ENCODE assay signal across 13 cellular contexts in genomic region chr1:1123581-1124507, GRCh38. TPM values are rescaled to one million over a fixed set of nuclear protein-coding genes. Genes with fewer than 3 reads are reported as not detected.
A peak's percentile ranks its signal among the peaks of the same experiment; 100 is the strongest.
DNase-seq lines count a peak whose midpoint lies in the region; ATAC-seq, FAIRE-seq and TF ChIP-seq lines count a peak whose summit lies in the region.
"Had no signal": no experiment of that assay in that cellular context is flagged by ENCODE, and none has a peak within 500 bp of the region (broad histone marks: within the 10 kb centered on the region; RNA-seq: fewer than 3 reads in every experiment).

No MANE protein-coding gene starts in this region.

- TF ChIP-seq RAD21 in H1 (IDR thresholded peaks at IDR 0.05 in 1 of 2, conservative IDR thresholded peaks at IDR 0.05 in 1 of 2; ENCODE audit: low read depth in 2 of 2, low read length in 2 of 2) = no peak

- TF ChIP-seq POLR2A in H1 (IDR thresholded peaks at IDR 0.05; ENCODE audit: control extremely low read depth in 1 of 2, low read depth in 2 of 2, low read length in 2 of 2) = no peak

- POLR2A ChIA-PET in activated CD4-positive, alpha-beta T cell treated with anti-CD3 and anti-CD28 coated beads for 36 hours (lab: Charles Lee) = no interaction called here
- POLR2A ChIA-PET in H1 (lab: Charles Lee; ENCODE audit: partially characterized antibody) = interaction anchor here (0.7 to 1.2 kb wide), 3 partner anchors 18 to 103 kb away, joined by 3 read pairs; no protein-coding TSS in a partner anchor

- peak overlapping the region; percentile 10; the same call in 1 of the 2 replicates for H2BK12ac ChIP-seq in H1 (ENCODE audit: low read depth, low read length)
- H2BK12ac ChIP-seq in neuronal stem cell (ENCODE audit: low read length) = peak overlapping the region; percentile 89

- H3K23ac ChIP-seq in H1 (ENCODE audit: insufficient read length) (no peak overlapping the region), neuronal stem cell (ENCODE audit: low read depth, low read length, poor library complexity) (peak overlapping the region; percentile 44)

- H3K27ac Mint-ChIP-seq in activated CD4-positive, alpha-beta T cell treated with anti-CD3 and anti-CD28 coated beads for 36 hours = peak overlapping the region; percentile 19
- H3K27ac Mint-ChIP-seq: activated naive CD8-positive, alpha-beta T cell treated with anti-CD3 and anti-CD28 coated beads, Interleukin-2, amount 10 ng/mL, durations not matched to agents 7 days and 5 days had no signal

- H3K23me2 ChIP-seq in H1 (ENCODE audit: low read depth, low read length) = no peaks in the 10 kb centered on the region

- peaks cover 8% of the 10 kb centered on the region for H3K9me3 Mint-ChIP-seq in activated CD4-positive, alpha-beta T cell treated with anti-CD3 and anti-CD28 coated beads for 36 hours (ENCODE audit: low read depth)
- H3K9me3 Mint-ChIP-seq: activated naive CD8-positive, alpha-beta T cell treated with anti-CD3 and anti-CD28 coated beads, Interleukin-2, amount 10 ng/mL, durations not matched to agents 7 days and 5 days had no signal

- H2BK120ac ChIP-seq in H1 (replicated peaks; ENCODE audit: low read depth, low read length) (no peak overlapping the region), neuronal stem cell (ENCODE audit: low read depth, low read length) (no peak overlapping the region)

- H3K4me1 ChIP-seq in H1 (replicated peaks in 1 of 4; ENCODE audit: control insufficient read depth in 3 of 4, insufficient read depth in 4 of 4, low read length in 3 of 4) (peaks cover 0 to 3% (median 2%) of the 10 kb centered on the region in 4 experiments; a peak in 4 of 7 replicates), neuronal stem cell (ENCODE audit: control insufficient read depth in 2 of 2, insufficient read depth in 1 of 2, low read depth in 1 of 2, low read length in 2 of 2) (no peaks in the 10 kb centered on the region)

- no peak for ATAC-seq in activated CD4-positive, alpha-beta T cell treated with anti-CD3 and anti-CD28 coated beads for 36 hours

- H3K36me3 Mint-ChIP-seq in activated CD4-positive, alpha-beta T cell treated with anti-CD3 and anti-CD28 coated beads for 36 hours (ENCODE audit: low read depth) = no peaks in the 10 kb centered on the region
- H3K36me3 Mint-ChIP-seq: activated naive CD8-positive, alpha-beta T cell treated with anti-CD3 and anti-CD28 coated beads, Interleukin-2, amount 10 ng/mL, durations not matched to agents 7 days and 5 days had no signal

- peak; percentile 44 for DNase-seq in activated CD4-positive, alpha-beta T cell treated with anti-CD3 and anti-CD28 coated beads for 36 hours
- no peak for DNase-seq in activated CD4-positive, alpha-beta T cell treated with anti-CD3 and anti-CD28 coated beads, Interleukin-2, amount 50 U/mL, for 1 hour
- DNase-seq in NAMALWA (ENCODE audit: low spot score) = peak; percentile 64
- DNase-seq in H1 (ENCODE audit: low read depth in 1 of 2, low spot score in 2 of 2) = no peak
- DNase-seq in neuronal stem cell (ENCODE audit: low spot score) = no peak
- DNase-seq in ACHN = no peak
- DNase-seq in GF-D8 (lab: John Stamatoyannopoulos, UW) = no peak
- no peak for DNase-seq in cerebellum (ENCODE audit: low spot score)
- DNase-seq: activated naive CD8-positive, alpha-beta T cell treated with anti-CD3 and anti-CD28 coated beads, Interleukin-2, amount 10 ng/mL, durations not matched to agents 7 days and 5 days; NCI-H1048; NCI-H774 had no signal

- H3K18ac ChIP-seq in H1 (ENCODE audit: extremely low read depth, low read length) = no peak overlapping the region
- peak overlapping the region; percentile 62 for H3K18ac ChIP-seq in neuronal stem cell (ENCODE audit: low read length)

- no peak overlapping the region for H4K5ac ChIP-seq in H1 (ENCODE audit: insufficient read length, low read depth, low read length)

- no peak overlapping the region for H2BK20ac ChIP-seq in H1 (ENCODE audit: low read length)

- H2BK15ac ChIP-seq in H1 (ENCODE audit: low read length) = no peak overlapping the region; the same call in 1 of the 2 replicates
- H2BK15ac ChIP-seq in neuronal stem cell (ENCODE audit: low read length) = no peak overlapping the region

- H3K36me3 ChIP-seq in H1 (ENCODE audit: control insufficient read depth in 2 of 4, insufficient read depth in 4 of 4, low read length in 3 of 4) (no peaks in the 10 kb centered on the region), neuronal stem cell (replicated peaks in 1 of 2; ENCODE audit: control insufficient read depth in 2 of 2, insufficient read depth in 2 of 2, low read length in 2 of 2) (peaks cover 0 to 4% of the 10 kb centered on the region in 2 donors)
- H3K36me3 ChIP-seq: left lung had no signal

- H3K27ac ChIP-seq in H1 (ENCODE audit: low read depth, low read length) (no peak overlapping the region), neuronal stem cell (replicated peaks; ENCODE audit: low read length) (no peak overlapping the region)
- H3K27ac ChIP-seq: left lung had no signal

- no peak for FAIRE-seq in H1 (lab: Jason Lieb, UNC)

- H4K8ac ChIP-seq in H1 (ENCODE audit: extremely low read depth, insufficient read depth, low read length) (no peak overlapping the region), neuronal stem cell (ENCODE audit: low read depth, low read length) (no peak overlapping the region)

- TF ChIP-seq EP300 in H1 (IDR thresholded peaks at IDR 0.05; ENCODE audit: borderline replicate concordance in 1 of 2, low read depth in 2 of 2, low read length in 2 of 2) = no peak

- WGBS in H1 (ENCODE audit: extremely low coverage in 1 of 2, insufficient coverage in 1 of 2, insufficient read length in 1 of 2, insufficient replicate concordance in 2 of 2, low coverage in 1 of 2, low lambda C conversion rate in 2 of 2, missing lambda C conversion rate in 1 of 2), 2 experiments = 90% methylated on average over 23 of the region's 23 CpGs; no CpG with 5 or more reads in 1 of the 2 experiments
- WGBS in neuronal stem cell (ENCODE audit: extremely low coverage in 2 of 2, insufficient read length in 2 of 2, insufficient replicate concordance in 1 of 2), 2 donors = no CpG with 5 or more reads among the region's 23 CpGs

- H3K4me2 ChIP-seq in H1 (ENCODE audit: insufficient read depth in 1 of 2, low read depth in 2 of 2, low read length in 2 of 2) (no peak overlapping the region), neuronal stem cell (ENCODE audit: insufficient read depth, low read length, poor library complexity, severe bottlenecking) (no peak overlapping the region)

- H3K56ac ChIP-seq in H1 (replicated peaks; ENCODE audit: insufficient read length, low read depth, low read length) = no peak overlapping the region

- H3K79me2 ChIP-seq in H1 (ENCODE audit: control insufficient read depth in 1 of 2, insufficient read depth in 2 of 2, low read length in 2 of 2) = no peaks in the 10 kb centered on the region

- TF ChIP-seq CTCF in H1 (IDR thresholded peaks at IDR 0.05; ENCODE audit: control extremely low read depth in 1 of 3, insufficient read depth in 1 of 3, low read depth in 1 of 3, low read length in 3 of 3) = no peak

- peaks cover 3% of the 10 kb centered on the region for H3K27me3 Mint-ChIP-seq in activated CD4-positive, alpha-beta T cell treated with anti-CD3 and anti-CD28 coated beads for 36 hours
- H3K27me3 Mint-ChIP-seq: activated naive CD8-positive, alpha-beta T cell treated with anti-CD3 and anti-CD28 coated beads, Interleukin-2, amount 10 ng/mL, durations not matched to agents 7 days and 5 days had no signal

- H3K4me1 Mint-ChIP-seq in activated CD4-positive, alpha-beta T cell treated with anti-CD3 and anti-CD28 coated beads for 36 hours = no peaks in the 10 kb centered on the region

- H4K91ac ChIP-seq in H1 (replicated peaks; ENCODE audit: insufficient read length, low read length) = no peak overlapping the region
- no peak overlapping the region for H4K91ac ChIP-seq in neuronal stem cell (ENCODE audit: low read depth, low read length, poor library complexity)

- in situ Hi-C loops in ACHN (cut with HindIII; ENCODE audit: low pct_ligation_motif_present, low pct_unique_long_range_greater_than_20kb, low sequenced_read_pairs) = no loop called here

- H2AK5ac ChIP-seq in H1 (ENCODE audit: low read depth, low read length) (no peak overlapping the region; the same call in 1 of the 2 replicates), neuronal stem cell (ENCODE audit: low read depth, low read length) (peak overlapping the region; percentile 45)

- H2BK5ac ChIP-seq in H1 (ENCODE audit: low read depth, low read length) (no peak overlapping the region), neuronal stem cell (ENCODE audit: low read length) (peak overlapping the region; percentile 77)

- CTCF ChIA-PET in activated CD4-positive, alpha-beta T cell treated with anti-CD3 and anti-CD28 coated beads for 36 hours (lab: Charles Lee) = interaction anchor here (0.6 to 1.7 kb wide), 5 partner anchors 64 to 182 kb away, joined by 3 to 8 read pairs (median 3); no protein-coding TSS in a partner anchor
- CTCF ChIA-PET in H1 (lab: Charles Lee; ENCODE audit: partially characterized antibody) = interaction anchor here (0.6 to 3.6 kb wide), 26 partner anchors 9 to 171 kb away, joined by 3 to 25 read pairs (median 4); partner anchors contain the start of gene C1QTNF12

- H3K79me1 ChIP-seq in H1 (ENCODE audit: low read depth, low read length) (no peaks in the 10 kb centered on the region), neuronal stem cell (ENCODE audit: low read depth, low read length) (no peaks in the 10 kb centered on the region)

- H4K20me1 ChIP-seq in H1 (replicated peaks in 1 of 2; ENCODE audit: control insufficient read depth in 1 of 2, insufficient read depth in 2 of 2, low read length in 2 of 2) = peaks cover 0 to 3% of the 10 kb centered on the region in 2 experiments

- H3K9me3 ChIP-seq in H1 (ENCODE audit: insufficient read depth in 2 of 2, low read depth in 1 of 2, low read length in 1 of 2) (peaks cover 0 to 8% of the 10 kb centered on the region in 2 experiments; a peak in 1 of 4 replicates), neuronal stem cell (replicated peaks in 1 of 2; ENCODE audit: control insufficient read depth in 2 of 2, insufficient read depth in 1 of 2, low read depth in 1 of 2, low read length in 2 of 2) (peaks cover 0 to 10% of the 10 kb centered on the region in 2 donors)
- H3K9me3 ChIP-seq: left lung had no signal

- H3K4me3 Mint-ChIP-seq in activated CD4-positive, alpha-beta T cell treated with anti-CD3 and anti-CD28 coated beads for 36 hours = no peak overlapping the region
- H3K4me3 Mint-ChIP-seq: activated naive CD8-positive, alpha-beta T cell treated with anti-CD3 and anti-CD28 coated beads, Interleukin-2, amount 10 ng/mL, durations not matched to agents 7 days and 5 days had no signal

- intact Hi-C loops in activated CD4-positive, alpha-beta T cell treated with anti-CD3 and anti-CD28 coated beads for 36 hours (cut with DNase I, micrococcal nuclease) = loop anchor here in 1 of 2 experiments (2.0 to 5.0 kb wide), 4 partner anchors 91 to 168 kb away; partner anchors contain the start of gene TNFRSF4

- H3K14ac ChIP-seq in H1 (ENCODE audit: insufficient read length) = no peak overlapping the region
- H3K14ac ChIP-seq in neuronal stem cell (ENCODE audit: low read length) = peak overlapping the region; percentile 22

- peaks cover 0 to under 1% (median 0%) of the 10 kb centered on the region in 4 experiments; a peak in 3 of 7 replicates for H3K27me3 ChIP-seq in H1 (replicated peaks in 1 of 4; ENCODE audit: control insufficient read depth in 3 of 4, extremely low read depth in 1 of 4, insufficient read depth in 3 of 4, low read length in 3 of 4)
- H3K27me3 ChIP-seq in neuronal stem cell (ENCODE audit: control insufficient read depth in 3 of 3, insufficient read depth in 3 of 3, low read depth in 1 of 3, low read length in 3 of 3) = peaks cover 0 to 21% (median 11%) of the 10 kb centered on the region in 3 experiments

- peak overlapping the region; percentile 69 for H3K4ac ChIP-seq in H1 (replicated peaks; ENCODE audit: insufficient read length, low read depth, low read length)
- no peak overlapping the region for H3K4ac ChIP-seq in neuronal stem cell (ENCODE audit: low read length)

- H3K4me3 ChIP-seq in H1 (ENCODE audit: extremely low read depth in 1 of 4, insufficient read depth in 2 of 4, low read depth in 3 of 4, low read length in 4 of 4) (no peak overlapping the region), neuronal stem cell (ENCODE audit: low read length in 2 of 2) (peak overlapping the region in 1 of 2 donors; percentile 65)
- H3K4me3 ChIP-seq: left lung had no signal

- peak overlapping the region in 2 of 4 experiments; percentile 13 to 34; a peak in 1 of 7 replicates for H3K9ac ChIP-seq in H1 (replicated peaks in 1 of 4; ENCODE audit: extremely low read depth in 1 of 4, low read depth in 3 of 4, low read length in 3 of 4)
- peak overlapping the region; percentile 45 for H3K9ac ChIP-seq in neuronal stem cell (ENCODE audit: low read depth, low read length, poor library complexity)

- H2AFZ ChIP-seq in H1 (ENCODE audit: low read length) = no peak overlapping the region
- H2AFZ ChIP-seq in neuronal stem cell (ENCODE audit: low read length) = no peak overlapping the region

RNA-seq across cellular contexts. Expression of gene C1orf159, which starts 8.0 kb away (rescaled TPM):
- 10 to 100 TPM; 11.3 to 13.5 TPM for total RNA-seq in activated CD4-positive, alpha-beta T cell treated with anti-CD3 and anti-CD28 coated beads for 36 hours
- total RNA-seq in H1 (2021; fragmentation: NEBNext Ultra II Directional; extraction: Animal tissue kit (Norgen Biotek cat#: 25700)) = 10.9 and 12.4 TPM in 2 replicates
- polyA plus RNA-seq in H1 (2011; rRNA removed) = 10.0 and 15.7 TPM in 2 replicates
- polyA plus RNA-seq in H1 (2011; cell fraction: cytosol; rRNA removed) = 11.1 TPM
- polyA plus RNA-seq in H1 (2011; cell fraction: nucleus; rRNA removed) = 45.2 TPM
- 6.7 to 11.8 TPM (median 10.8 TPM) in 4 replicates for polyA plus RNA-seq in H1 (2012, experiment 1 of 2)
- polyA plus RNA-seq in H1 (2012, experiment 2 of 2) = 9.1 TPM
- polyA plus RNA-seq in H1 (2013, experiment 1 of 2) = 8.9 TPM
- polyA plus RNA-seq in H1 (2013, experiment 2 of 2) = 8.4 TPM
- polyA minus RNA-seq in H1 (2011; rRNA and poly(A)+ RNA removed) = 2.8 and 4.3 TPM in 2 replicates
- polyA minus RNA-seq in H1 (2011; cell fraction: cytosol; rRNA and poly(A)+ RNA removed) = 5.1 TPM
- 14.2 TPM for polyA minus RNA-seq in H1 (2011; cell fraction: nucleus; rRNA and poly(A)+ RNA removed)
- 12.3 TPM for polyA plus RNA-seq in neuronal stem cell (2013, experiment 1 of 2)
- polyA plus RNA-seq in neuronal stem cell (2013, experiment 2 of 2) = 11.7 TPM
- total RNA-seq in cerebellum = 11.3 TPM

RNA-seq across cellular contexts. Expression of gene RNF223, which starts 49.7 kb away (rescaled TPM):
- not detected for total RNA-seq in activated CD4-positive, alpha-beta T cell treated with anti-CD3 and anti-CD28 coated beads for 36 hours
- not detected in 2 replicates for total RNA-seq in H1 (2021; fragmentation: NEBNext Ultra II Directional; extraction: Animal tissue kit (Norgen Biotek cat#: 25700))
- polyA plus RNA-seq in H1 (2011; rRNA removed) = not detected in 2 replicates
- not detected for polyA plus RNA-seq in H1 (2011; cell fraction: cytosol; rRNA removed)
- polyA plus RNA-seq in H1 (2011; cell fraction: nucleus; rRNA removed) = not detected
- not detected in 4 replicates for polyA plus RNA-seq in H1 (2012, experiment 1 of 2)
- not detected for polyA plus RNA-seq in H1 (2012, experiment 2 of 2)
- polyA plus RNA-seq in H1 (2013, experiment 1 of 2) = 0.02 TPM
- not detected for polyA plus RNA-seq in H1 (2013, experiment 2 of 2)
- polyA minus RNA-seq in H1 (2011; rRNA and poly(A)+ RNA removed) = not detected in 2 replicates
- not detected for polyA minus RNA-seq in H1 (2011; cell fraction: cytosol; rRNA and poly(A)+ RNA removed)
- polyA minus RNA-seq in H1 (2011; cell fraction: nucleus; rRNA and poly(A)+ RNA removed) = 0.40 TPM
- polyA plus RNA-seq in neuronal stem cell (2013, experiment 1 of 2) = 0.03 TPM
- polyA plus RNA-seq in neuronal stem cell (2013, experiment 2 of 2) = 0.01 TPM
- total RNA-seq in cerebellum = not detected
- total RNA-seq: activated naive CD8-positive, alpha-beta T cell treated with anti-CD3 and anti-CD28 coated beads, Interleukin-2, amount 10 ng/mL, durations not matched to agents 7 days and 5 days; skeletal muscle tissue had no signal

RNA-seq across cellular contexts. Expression of gene TTLL10, which starts 49.8 kb away (rescaled TPM):
- not detected for total RNA-seq in activated CD4-positive, alpha-beta T cell treated with anti-CD3 and anti-CD28 coated beads for 36 hours
- total RNA-seq in H1 (2021; fragmentation: NEBNext Ultra II Directional; extraction: Animal tissue kit (Norgen Biotek cat#: 25700)) = 1.6 and 1.7 TPM in 2 replicates
- 1.1 and 2.0 TPM in 2 replicates for polyA plus RNA-seq in H1 (2011; rRNA removed)
- 1.0 TPM for polyA plus RNA-seq in H1 (2011; cell fraction: cytosol; rRNA removed)
- 3.8 TPM for polyA plus RNA-seq in H1 (2011; cell fraction: nucleus; rRNA removed)
- polyA plus RNA-seq in H1 (2012, experiment 1 of 2) = 0.94 to 4.7 TPM (median 1.1 TPM) in 4 replicates
- polyA plus RNA-seq in H1 (2012, experiment 2 of 2) = 0.24 TPM
- 0.73 TPM for polyA plus RNA-seq in H1 (2013, experiment 1 of 2)
- polyA plus RNA-seq in H1 (2013, experiment 2 of 2) = 0.55 TPM
- polyA minus RNA-seq in H1 (2011; rRNA and poly(A)+ RNA removed) = 0.51 and 1.3 TPM in 2 replicates
- polyA minus RNA-seq in H1 (2011; cell fraction: cytosol; rRNA and poly(A)+ RNA removed) = not detected
- polyA minus RNA-seq in H1 (2011; cell fraction: nucleus; rRNA and poly(A)+ RNA removed) = 1.5 TPM
- polyA plus RNA-seq in neuronal stem cell (2013, experiment 1 of 2) = 1.3 TPM
- 1.3 TPM for polyA plus RNA-seq in neuronal stem cell (2013, experiment 2 of 2)
- total RNA-seq in cerebellum = 0.18 TPM
- total RNA-seq: activated naive CD8-positive, alpha-beta T cell treated with anti-CD3 and anti-CD28 coated beads, Interleukin-2, amount 10 ng/mL, durations not matched to agents 7 days and 5 days; skeletal muscle tissue had no signal

Comparison
In these comparisons a context has a peak if more than half of its experiments do, and no peak if none do; other contexts are left out.
1. DNase-seq: peak in activated CD4-positive, alpha-beta T cell treated with anti-CD3 and anti-CD28 coated beads for 36 hours (single experiment) and NAMALWA (single experiment); none in activated CD4-positive, alpha-beta T cell treated with anti-CD3 and anti-CD28 coated beads, Interleukin-2, amount 50 U/mL, for 1 hour (single experiment), H1 (0 of 2), neuronal stem cell (single experiment), ACHN (single experiment), GF-D8 (single experiment) and cerebellum (single experiment).